Comparison of ENCODE assay signal across 20 cellular contexts in the genomic region with DNA sequence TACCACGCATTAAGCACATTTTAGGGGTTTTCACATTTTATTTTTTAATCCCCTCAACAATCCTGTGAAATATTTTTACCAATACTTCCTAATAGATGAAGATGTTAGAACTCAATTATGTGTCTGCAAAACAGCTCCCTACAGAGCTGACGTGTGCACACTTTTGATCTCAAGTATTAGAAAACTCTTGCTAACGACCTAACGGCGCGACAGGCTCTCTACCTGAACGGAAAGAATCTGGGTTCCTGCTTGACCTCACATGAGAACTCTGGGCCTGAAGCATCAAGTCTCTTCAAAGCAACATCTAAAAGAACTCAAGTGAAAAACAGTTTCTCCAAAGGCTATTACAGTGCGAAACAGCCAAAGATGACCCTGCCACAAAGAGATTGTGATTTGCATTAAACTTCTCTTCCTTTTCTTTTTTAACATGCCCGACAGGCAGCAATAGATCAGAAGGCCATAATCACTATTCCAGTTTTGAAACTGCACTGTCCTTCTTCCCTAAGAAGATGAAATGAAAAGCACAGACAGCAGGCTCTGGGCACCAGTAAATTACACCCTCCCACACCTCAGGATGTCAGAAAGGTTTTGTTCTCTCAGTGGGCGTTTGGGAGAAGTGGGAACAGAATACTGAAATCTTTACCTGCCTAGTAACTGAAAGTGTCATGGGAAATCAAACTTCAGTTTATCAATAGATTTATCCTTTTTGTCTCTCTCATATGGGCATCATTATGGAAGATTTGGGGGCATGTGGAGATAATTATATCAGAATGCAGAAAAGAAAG.
DNase-seq lines count a peak whose midpoint lies in the region; ATAC-seq and TF ChIP-seq lines count a peak whose summit lies in the region.
"Had no signal": no experiment of that assay in that cellular context is flagged by ENCODE, and none has a peak within 500 bp of the region (broad histone marks: within the 10 kb centered on the region; RNA-seq: fewer than 3 reads in every experiment).

No MANE protein-coding gene starts in this region.

- H3K4me3 ChIP-seq in HEK293 (ENCODE audit: low read depth, low read length) = no peak overlapping the region
- H3K4me3 ChIP-seq in lower lobe of right lung = no peak overlapping the region

- DNase-seq in DMS53 (lab: John Stamatoyannopoulos, UW) (peak; percentile 62), T-helper 17 cell (no peak), lower lobe of right lung (no peak), NCI-H748 treated with DMSO at 0.1 percent for 48 hours (lab: John Stamatoyannopoulos, UW) (no peak), GM19238 (ENCODE audit: insufficient read length, low spot score) (no peak), amniotic stem cell (lab: John Stamatoyannopoulos, UW) (no peak)
- DNase-seq: BE2C; COR-L47; GDM1; GOT3; HCEC 1CT; KBM-7; NCI-H1092 treated with DMSO at 0.1 percent for 48 hours; NCI-H2081; NCI-H2171; NCI-H446; NK-92 treated with Interleukin-12 subunit alpha and Interleukin-12 subunit beta, amount 100 ng/mL, for 24 hours had no signal

- H3K36me3 ChIP-seq in HEK293 (ENCODE audit: control insufficient read depth in 2 of 2, insufficient read depth in 1 of 2, low read length in 2 of 2) (no peaks in the 10 kb centered on the region), lower lobe of right lung (no peaks in the 10 kb centered on the region)
- H3K36me3 ChIP-seq: BE2C had no signal

- ATAC-seq in T-helper 17 cell = no peak
- peak; percentile 37 to 70 for ATAC-seq in lower lobe of right lung
- ATAC-seq: Panc1, SK-N-SH treated with all-trans-retinoic acid at 6 μM for 48 hours had no signal

- no peaks in the 10 kb centered on the region for H3K4me1 Mint-ChIP-seq in T-helper 17 cell

- CTCF ChIA-PET in HEK293 (lab: Yijun Ruan, JAX) = no interaction called here

- no peak for TF ChIP-seq CTCF in HEK293 (tag by site-specific recombination; IDR thresholded peaks at IDR 0.05)
- no peak for TF ChIP-seq CTCF in lower lobe of right lung (IDR thresholded peaks at IDR 0.05)

- no peaks in the 10 kb centered on the region for H3K27me3 ChIP-seq in lower lobe of right lung (ENCODE audit: low read depth)
- H3K27me3 ChIP-seq: BE2C had no signal

- POLR2A ChIA-PET in HEK293 (lab: Yijun Ruan, JAX) = no interaction called here

- intact Hi-C loops in lower lobe of right lung (cut with DNase I) = no loop called here

- H3K27me3 Mint-ChIP-seq in T-helper 17 cell = peaks cover 23% of the 10 kb centered on the region

- H3K9me3 ChIP-seq in HEK293 (ENCODE audit: control insufficient read depth, insufficient read depth, low read depth, low read length) (no peaks in the 10 kb centered on the region), T-helper 17 cell (ENCODE audit: control insufficient read depth, low read length, poor library complexity, severe bottlenecking) (no peaks in the 10 kb centered on the region), lower lobe of right lung (no peaks in the 10 kb centered on the region)

- H3K36me3 Mint-ChIP-seq in T-helper 17 cell (ENCODE audit: low read depth) = no peaks in the 10 kb centered on the region

- H3K27ac ChIP-seq in HEK293 (ENCODE audit: extremely low read depth, low read depth, low read length) = no peak overlapping the region
- H3K27ac ChIP-seq in lower lobe of right lung = no peak overlapping the region

- H3K4me3 Mint-ChIP-seq in T-helper 17 cell = peak overlapping the region; percentile 3

- H3K4me1 ChIP-seq in HEK293 (ENCODE audit: control insufficient read depth, insufficient read depth, low read length) (0 out of 2 replicates have a peak, but pooled peaks cover 10% of the 10 kb centered on the region), lower lobe of right lung (peaks cover 28% of the 10 kb centered on the region)
- H3K4me1 ChIP-seq: BE2C had no signal

- H3K27ac Mint-ChIP-seq in T-helper 17 cell = no peak overlapping the region

TF ChIP-seq in HEK293, 187 proteins besides CTCF, POLR2A, EP300 and RAD21:
- TF ChIP-seq EGR2 (tag by site-specific recombination; IDR thresholded peaks at IDR 0.05; ENCODE audit: low read depth) (peak; percentile 80), ZNF24 (tag by site-specific recombination; IDR thresholded peaks at IDR 0.05) (no peak), ZFP37 (tag by site-specific recombination; IDR thresholded peaks at IDR 0.05) (no peak), ZXDB (tag by site-specific recombination; IDR thresholded peaks at IDR 0.05) (no peak), ZFHX2 (tag by site-specific recombination; conservative IDR thresholded peaks at IDR 0.05) (peak; percentile 74), BCL11A (tag by site-specific recombination; IDR thresholded peaks at IDR 0.05; ENCODE audit: low read depth) (no peak), ZNF660 (tag by site-specific recombination; IDR thresholded peaks at IDR 0.05) (no peak), ZNF274 (IDR thresholded peaks at IDR 0.05; ENCODE audit: low read length) (no peak), ZNF274 (tag by site-specific recombination; IDR thresholded peaks at IDR 0.05; ENCODE audit: borderline replicate concordance) (no peak)
